ENCODE assay signal across 8 cellular contexts in the genomic region with DNA sequence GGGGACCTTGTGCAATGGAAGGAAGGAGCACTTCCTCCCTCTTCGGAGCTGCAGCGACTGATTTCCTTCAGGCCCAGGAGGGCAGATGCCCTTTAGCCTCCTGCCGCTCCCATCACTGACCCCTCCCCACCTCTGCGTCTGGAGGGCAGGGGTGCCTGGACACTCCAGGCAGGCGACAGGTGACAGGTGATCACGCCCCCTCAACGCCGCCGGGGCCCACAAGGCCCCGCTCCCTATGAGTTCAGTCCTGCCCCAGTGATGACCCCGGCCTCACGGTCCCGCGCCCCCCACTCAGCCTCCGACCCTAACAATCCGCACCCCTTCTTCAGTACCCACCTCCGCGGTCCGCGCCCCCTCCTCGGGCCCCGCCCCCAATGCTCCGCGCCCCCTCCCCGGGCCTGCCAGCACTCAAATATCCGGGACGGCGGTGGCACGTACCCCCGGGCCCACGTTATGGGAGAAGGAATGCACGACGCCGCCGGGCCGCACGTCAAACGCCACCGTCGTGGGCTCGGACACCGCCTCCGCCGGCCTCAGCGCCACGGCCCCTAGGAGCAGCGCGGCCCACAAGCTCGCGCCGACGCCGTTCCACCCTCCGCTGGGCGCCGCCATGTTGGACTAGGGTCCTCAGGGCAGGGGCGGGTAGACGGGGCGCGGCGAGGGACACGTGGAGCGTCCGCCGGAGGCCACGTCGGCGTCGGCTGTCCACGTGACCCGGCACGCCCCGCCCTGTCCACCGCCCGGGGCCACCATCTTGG. TPM values are rescaled to one million over a fixed set of nuclear protein-coding genes. Genes with fewer than 3 reads are reported as not detected.
A peak's percentile ranks its signal among the peaks of the same experiment; 100 is the strongest.
DNase-seq lines count a peak whose midpoint lies in the region; ATAC-seq and TF ChIP-seq lines count a peak whose summit lies in the region.

MYDGF (minus strand) TSS at position 620 of the 758 bp plus-strand sequence; CDS start at position 612, 8 bp downstream.

- no peaks in the 10 kb centered on the region for H3K27me3 ChIP-seq in kidney epithelial cell (ENCODE audit: control insufficient read depth, insufficient read depth, low read length)

- in situ Hi-C loops in ACHN (cut with HindIII; ENCODE audit: low pct_ligation_motif_present, low pct_unique_long_range_greater_than_20kb, low sequenced_read_pairs), result no loop called here

- no peak for TF ChIP-seq CTCF in kidney epithelial cell (IDR thresholded peaks at IDR 0.05; ENCODE audit: insufficient read depth, low read length, poor library complexity, severe bottlenecking)

- DNase-seq in ACHN, result peak; percentile 87
- peak; percentile 93 for DNase-seq in NCI-H510A (lab: John Stamatoyannopoulos, UW)
- peak; percentile 97 for DNase-seq in activated CD4-positive, CD25-positive, alpha-beta regulatory T cell treated with anti-CD3 and anti-CD28 coated beads, Interleukin-2, amount 50 U/mL, for 72 hours
- DNase-seq in cerebellar cortex (ENCODE audit: low spot score), result peak; percentile 81
- peak; percentile 43 for DNase-seq in kidney epithelial cell (ENCODE audit: low read depth)
- DNase-seq in stimulated activated CD4-positive, alpha-beta T cell treated with anti-CD3 and anti-CD28 coated beads, Interleukin-15, amount 100 ng/mL, for 1 hour (ENCODE audit: low read depth in 1 of 2, low spot score in 1 of 2), result peak; percentile 85 to 93

- H3K4me3 ChIP-seq in kidney epithelial cell (ENCODE audit: low read depth, low read length), result peak within 1 kb of the TSS; percentile 57

- H3K36me3 ChIP-seq in kidney epithelial cell (ENCODE audit: control insufficient read depth, insufficient read depth, low read length), result no peaks in the 10 kb centered on the region

- peak; percentile 92 for ATAC-seq in GM18909 (IDR thresholded peaks at IDR 0.05; ENCODE audit: poor library complexity, unreplicated experiment)
- peak; percentile 81 for ATAC-seq in HG03342 (IDR thresholded peaks at IDR 0.05; ENCODE audit: unreplicated experiment)

RNA-seq across cellular contexts. Expression of gene MYDGF, which starts in this region (rescaled TPM):
- total RNA-seq in kidney epithelial cell, result 148 and 173 TPM in 2 replicates

Comparison
In these comparisons a context has a peak if more than half of its experiments do, and no peak if none do; other contexts are left out.
1. Peak in every context shown above with its lines: DNase-seq, ATAC-seq and H3K4me3 ChIP-seq.
2. DNase-seq: peak in every context shown above with its lines; median percentile 97 in activated CD4-positive, CD25-positive, alpha-beta regulatory T cell treated with anti-CD3 and anti-CD28 coated beads, Interleukin-2, amount 50 U/mL, for 72 hours; 93 in NCI-H510A; 89 in stimulated activated CD4-positive, alpha-beta T cell treated with anti-CD3 and anti-CD28 coated beads, Interleukin-15, amount 100 ng/mL, for 1 hour; 87 in ACHN; 81 in cerebellar cortex; 43 in kidney epithelial cell.